Comparison of ENCODE assay signal across 2 cellular contexts in genomic region chr21:43958364-43959158, GRCh38.
A peak's percentile ranks its signal among the peaks of the same experiment; 100 is the strongest.
TF ChIP-seq lines count a peak whose summit lies in the region.

No MANE protein-coding gene starts in this region.

TF ChIP-seq in HEK293, 187 proteins besides CTCF, POLR2A, EP300 and RAD21 (continues in another document):
- 0 out of 2 replicates have a peak, but pooled peaks have one; percentile 72 for TF ChIP-seq ZNF544 (tag by site-specific recombination; IDR thresholded peaks at IDR 0.05)
- TF ChIP-seq ZNF707 (tag by site-specific recombination; IDR thresholded peaks at IDR 0.05), result peak; percentile 53; the same call in 1 of the 2 replicates
- TF ChIP-seq ZNF311 (tag by site-specific recombination; IDR thresholded peaks at IDR 0.05; ENCODE audit: borderline replicate concordance), result peak; percentile 30; the same call in 1 of the 2 replicates
- TF ChIP-seq ZSCAN5A (tag by site-specific recombination; IDR thresholded peaks at IDR 0.05), result peak; percentile 15; the same call in 1 of the 2 replicates
- 0 out of 2 replicates have a peak, but pooled peaks have one; percentile 30 for TF ChIP-seq ZNF645 (tag by site-specific recombination; IDR thresholded peaks at IDR 0.05)
- peak; percentile 20; the same call in 1 of the 2 replicates for TF ChIP-seq ZNF211 (tag by site-specific recombination; IDR thresholded peaks at IDR 0.05; ENCODE audit: low read depth)
- TF ChIP-seq SCRT2 (tag by site-specific recombination; IDR thresholded peaks at IDR 0.05), result no peak
- no peak for TF ChIP-seq ZNF302 (tag by site-specific recombination; IDR thresholded peaks at IDR 0.05; ENCODE audit: low read depth)
- TF ChIP-seq ZNF202 (tag by site-specific recombination; IDR thresholded peaks at IDR 0.05; ENCODE audit: borderline replicate concordance), result peak; percentile 40; the same call in 1 of the 2 replicates
- TF ChIP-seq SETDB1 (IDR thresholded peaks at IDR 0.05; ENCODE audit: insufficient read length, low read length), result no peak
- TF ChIP-seq ZBTB21 (tag by site-specific recombination; IDR thresholded peaks at IDR 0.05), result no peak
- 0 out of 2 replicates have a peak, but pooled peaks have one; percentile 38 for TF ChIP-seq ZNF48 (tag by site-specific recombination; IDR thresholded peaks at IDR 0.05)
- TF ChIP-seq ZNF433 (tag by site-specific recombination; IDR thresholded peaks at IDR 0.05; ENCODE audit: low read depth), result no peak
- TF ChIP-seq ZBTB7A (tag by site-specific recombination; IDR thresholded peaks at IDR 0.05; ENCODE audit: low read depth), result 0 out of 2 replicates have a peak, but pooled peaks have one; percentile 4
- TF ChIP-seq HOXD13 (CRISPR knock-in tag; IDR thresholded peaks at IDR 0.05; ENCODE audit: borderline replicate concordance), result 0 out of 2 replicates have a peak, but pooled peaks have one; percentile 34
- peak; percentile 44; the same call in 1 of the 2 replicates for TF ChIP-seq GLI4 (tag by site-specific recombination; IDR thresholded peaks at IDR 0.05)
- TF ChIP-seq ZNF175 (tag by site-specific recombination; IDR thresholded peaks at IDR 0.05), result peak; percentile 35
- TF ChIP-seq ZNF239 (tag by site-specific recombination; IDR thresholded peaks at IDR 0.05), result peak; percentile 7; the same call in 1 of the 2 replicates
- TF ChIP-seq ZFP69B (tag by site-specific recombination; IDR thresholded peaks at IDR 0.05), result no peak
- no peak for TF ChIP-seq KLF17 (tag by site-specific recombination; IDR thresholded peaks at IDR 0.05)
- peak; percentile 57; the same call in 1 of the 2 replicates for TF ChIP-seq ZNF18 (tag by site-specific recombination; IDR thresholded peaks at IDR 0.05)
- 0 out of 2 replicates have a peak, but pooled peaks have one; percentile 8 for TF ChIP-seq ZNF114 (tag by site-specific recombination; IDR thresholded peaks at IDR 0.05)
- peak; percentile 24 for TF ChIP-seq ZBTB26 (tag by site-specific recombination; optimal IDR thresholded peaks at IDR 0.05)
- 0 out of 2 replicates have a peak, but pooled peaks have one; percentile 20 for TF ChIP-seq ZSCAN23 (tag by site-specific recombination; IDR thresholded peaks at IDR 0.05)
- TF ChIP-seq ZNF354C (tag by site-specific recombination; IDR thresholded peaks at IDR 0.05; ENCODE audit: borderline replicate concordance, low read depth), result 0 out of 2 replicates have a peak, but pooled peaks have one; percentile 69
- peak; percentile 13; the same call in 1 of the 2 replicates for TF ChIP-seq ZNF324 (tag by site-specific recombination; IDR thresholded peaks at IDR 0.05)

TF ChIP-seq in GM12878, 131 proteins besides CTCF, POLR2A, EP300 and RAD21 (continues in another document):
- TF ChIP-seq TBL1XR1 (IDR thresholded peaks at IDR 0.05; ENCODE audit: low read depth, low read length), result peak; percentile 63; the same call in 1 of the 2 replicates
- peak in 1 of 2 experiments; percentile 16; a peak in 1 of 3 replicates for TF ChIP-seq EGR1 (IDR thresholded peaks at IDR 0.05; ENCODE audit: borderline replicate concordance in 1 of 2, low read depth in 2 of 2, low read length in 2 of 2)
- no peak for TF ChIP-seq JUNB (IDR thresholded peaks at IDR 0.05)
- no peak for TF ChIP-seq ESRRA (IDR thresholded peaks at IDR 0.05; ENCODE audit: low read length)
- TF ChIP-seq RAD51 (IDR thresholded peaks at IDR 0.05), result 0 out of 2 replicates have a peak, but pooled peaks have one; percentile 8
- TF ChIP-seq ZBED1 (IDR thresholded peaks at IDR 0.05; ENCODE audit: borderline replicate concordance), result no peak
- peak; percentile 0 for TF ChIP-seq PBX3 (IDR thresholded peaks at IDR 0.05; ENCODE audit: insufficient replicate concordance, low read depth, low read length)
- peak; percentile 94 for TF ChIP-seq ZBTB33 (IDR thresholded peaks at IDR 0.05)
- TF ChIP-seq CBX5 (IDR thresholded peaks at IDR 0.05; ENCODE audit: low read depth), result no peak
- TF ChIP-seq ATF2 (IDR thresholded peaks at IDR 0.05; ENCODE audit: low read length), result peak; percentile 36; the same call in 1 of the 2 replicates
- peak; percentile 87 for TF ChIP-seq HDGF (IDR thresholded peaks at IDR 0.05)
- TF ChIP-seq KLF5 (IDR thresholded peaks at IDR 0.05; ENCODE audit: partially characterized antibody), result no peak
- 0 out of 2 replicates have a peak, but pooled peaks have one; percentile 36 for TF ChIP-seq TCF3 (IDR thresholded peaks at IDR 0.05; ENCODE audit: borderline replicate concordance, insufficient read depth, low read depth, low read length)
- TF ChIP-seq BCL3 (IDR thresholded peaks at IDR 0.05; ENCODE audit: borderline replicate concordance, insufficient read depth, low read depth, low read length, poor library complexity, severe bottlenecking), result peak; percentile 34
- peak; percentile 55; the same call in 1 of the 2 replicates for TF ChIP-seq MTA3 (IDR thresholded peaks at IDR 0.05; ENCODE audit: borderline replicate concordance, low read length)
- peak; percentile 99; the same call in 1 of the 2 replicates for TF ChIP-seq EZH2 (IDR thresholded peaks at IDR 0.05; ENCODE audit: borderline replicate concordance, control insufficient read depth, low read depth, low read length)
- TF ChIP-seq ZSCAN29 (IDR thresholded peaks at IDR 0.05), result 0 out of 2 replicates have a peak, but pooled peaks have one; percentile 45
- TF ChIP-seq PML (IDR thresholded peaks at IDR 0.05; ENCODE audit: low read length), result peak; percentile 47; the same call in 1 of the 2 replicates
- peak; percentile 48; the same call in 1 of the 2 replicates for TF ChIP-seq ZNF217 (IDR thresholded peaks at IDR 0.05)
- no peak for TF ChIP-seq SPI1 (IDR thresholded peaks at IDR 0.05; ENCODE audit: borderline replicate concordance, insufficient read depth, low read depth, low read length)
- no peak for TF ChIP-seq ETV6 (conservative IDR thresholded peaks at IDR 0.05 in 1 of 2, IDR thresholded peaks at IDR 0.05 in 1 of 2; ENCODE audit: borderline replicate concordance in 1 of 2, low read depth in 1 of 2)
- TF ChIP-seq BACH1 (IDR thresholded peaks at IDR 0.05; ENCODE audit: borderline replicate concordance), result no peak
- TF ChIP-seq MYC (IDR thresholded peaks at IDR 0.05; ENCODE audit: insufficient read depth, insufficient read length, insufficient replicate concordance, low read length, severe bottlenecking), result peak; percentile 56
- TF ChIP-seq BMI1 (IDR thresholded peaks at IDR 0.05; ENCODE audit: borderline replicate concordance), result peak; percentile 31; the same call in 1 of the 2 replicates
- TF ChIP-seq CHD4 (IDR thresholded peaks at IDR 0.05), result peak; percentile 29; the same call in 1 of the 2 replicates
- TF ChIP-seq HSF1 (IDR thresholded peaks at IDR 0.05; ENCODE audit: low read depth, low read length), result no peak
- TF ChIP-seq EED (IDR thresholded peaks at IDR 0.05; ENCODE audit: low read depth), result peak; percentile 94
- peak; percentile 99 for TF ChIP-seq CBFB (IDR thresholded peaks at IDR 0.05; ENCODE audit: low read depth)
- TF ChIP-seq PAX5 (IDR thresholded peaks at IDR 0.05; ENCODE audit: borderline replicate concordance, low read depth, low read length), result peak; percentile 98
- no peak for TF ChIP-seq NFYA (IDR thresholded peaks at IDR 0.05; ENCODE audit: borderline replicate concordance, low read depth, low read length)
- TF ChIP-seq MYB (IDR thresholded peaks at IDR 0.05; ENCODE audit: borderline replicate concordance, low read depth, low read length), result no peak
- no peak for TF ChIP-seq IRF3 (IDR thresholded peaks at IDR 0.05)
- no peak for TF ChIP-seq STAT1 (conservative IDR thresholded peaks at IDR 0.05)
- peak; percentile 74; the same call in 1 of the 2 replicates for TF ChIP-seq BCL11A (IDR thresholded peaks at IDR 0.05; ENCODE audit: low read depth, low read length)
- TF ChIP-seq MEF2B (IDR thresholded peaks at IDR 0.05; ENCODE audit: partially characterized antibody, poor library complexity, severe bottlenecking), result no peak
- peak; percentile 68 to 87 for TF ChIP-seq IKZF2 (IDR thresholded peaks at IDR 0.05)
- peak; percentile 85 for TF ChIP-seq NFIC (IDR thresholded peaks at IDR 0.05; ENCODE audit: low read depth, low read length)
- peak; percentile 21; the same call in 1 of the 2 replicates for TF ChIP-seq FOXK2 (IDR thresholded peaks at IDR 0.05)
- TF ChIP-seq GATAD2B (conservative IDR thresholded peaks at IDR 0.05; ENCODE audit: low read depth), result peak; percentile 47; the same call in 1 of the 2 replicates
- TF ChIP-seq CHD2 (IDR thresholded peaks at IDR 0.05; ENCODE audit: borderline replicate concordance, low read depth, low read length), result 0 out of 2 replicates have a peak, but pooled peaks have one; percentile 13
- peak; percentile 21 for TF ChIP-seq SP1 (IDR thresholded peaks at IDR 0.05; ENCODE audit: low read depth, low read length)
- peak; percentile 63 for TF ChIP-seq IRF4 (IDR thresholded peaks at IDR 0.05; ENCODE audit: low read depth, low read length)
- peak; percentile 27; the same call in 1 of the 2 replicates for TF ChIP-seq BRCA1 (IDR thresholded peaks at IDR 0.05; ENCODE audit: low read depth, low read length)
- TF ChIP-seq SMARCA5 (IDR thresholded peaks at IDR 0.05), result peak; percentile 28
- TF ChIP-seq HCFC1 (IDR thresholded peaks at IDR 0.05; ENCODE audit: low read length), result no peak
- peak; percentile 41; the same call in 2 of the 3 replicates for TF ChIP-seq POU2F2 (IDR thresholded peaks at IDR 0.05; ENCODE audit: borderline replicate concordance, low read depth, low read length)
- 0 out of 2 replicates have a peak, but pooled peaks have one; percentile 12 for TF ChIP-seq RELB (IDR thresholded peaks at IDR 0.05; ENCODE audit: low read depth)
- TF ChIP-seq MTA2 (IDR thresholded peaks at IDR 0.05; ENCODE audit: low read depth), result peak; percentile 80
